In the genomic region with DNA sequence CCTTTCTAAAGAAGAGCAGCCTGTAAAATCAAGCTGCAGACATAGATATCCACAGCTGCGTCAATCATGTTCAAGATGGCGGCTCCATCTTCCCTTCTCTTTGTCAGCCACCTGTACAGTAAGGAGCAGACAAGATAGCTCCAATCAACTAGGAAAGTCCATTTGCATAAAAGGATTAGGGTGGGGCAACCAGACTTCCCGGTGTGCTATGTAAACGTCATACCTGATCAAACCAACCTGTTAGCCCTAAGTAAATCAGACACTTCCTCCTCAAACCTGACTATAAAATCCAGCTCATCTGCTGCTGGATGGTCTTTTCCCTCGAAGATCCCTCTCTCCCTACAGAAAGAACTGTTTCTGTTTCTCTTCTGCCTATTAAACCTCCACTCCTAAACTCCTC, we compare ENCODE assay signal across 21 cellular contexts.
"Had no signal": no experiment of that assay in that cellular context is flagged by ENCODE, and none has a peak within 500 bp of the region (broad histone marks: within the 10 kb centered on the region; RNA-seq: fewer than 3 reads in every experiment).

No MANE protein-coding gene starts in this region.

- H3K27ac ChIP-seq: neutrophil, parathyroid adenoma, stomach, testis, upper lobe of right lung, VCaP had no signal

- H3K36me3 ChIP-seq: neutrophil, stomach, upper lobe of right lung had no signal

- H3K4me3 Mint-ChIP-seq: activated CD4-positive, alpha-beta T cell treated with anti-CD3 and anti-CD28 coated beads for 36 hours; brain; effector memory CD8-positive, alpha-beta T cell; memory B cell; natural killer cell; stimulated activated effector memory CD8-positive, alpha-beta T cell treated with anti-CD3 and anti-CD28 coated beads, Interleukin-12 subunit alpha, Interleukin-12 subunit beta, amount 100 ng/mL, for 72 hours had no signal

- DNase-seq: activated CD4-positive, alpha-beta T cell treated with anti-CD3 and anti-CD28 coated beads for 36 hours; activated CD4-positive, alpha-beta T cell treated with anti-CD3 and anti-CD28 coated beads, Interleukin-2, amount 50 U/mL, for 48 hours; activated naive CD4-positive, alpha-beta T cell treated with Interleukin-2 at 50 U/mL for 16 hours; activated T-cell treated with anti-CD3 and anti-CD28 coated beads for 4 hours; caudate nucleus; effector memory CD8-positive, alpha-beta T cell; natural killer cell; stimulated activated CD4-positive, alpha-beta T cell treated with anti-CD3 and anti-CD28 coated beads, Interleukin-4, amount 100 ng/mL, for 1 hour; stomach; SW 1271; T-helper 2 cell; testis; upper lobe of right lung had no signal

- H3K27ac Mint-ChIP-seq: activated CD4-positive, alpha-beta T cell treated with anti-CD3 and anti-CD28 coated beads for 36 hours; brain; effector memory CD8-positive, alpha-beta T cell; memory B cell; natural killer cell; stimulated activated effector memory CD8-positive, alpha-beta T cell treated with anti-CD3 and anti-CD28 coated beads, Interleukin-12 subunit alpha, Interleukin-12 subunit beta, amount 100 ng/mL, for 72 hours had no signal

- ATAC-seq: activated CD4-positive, alpha-beta T cell treated with anti-CD3 and anti-CD28 coated beads for 36 hours; effector memory CD8-positive, alpha-beta T cell; natural killer cell; sciatic nerve; stimulated activated effector memory CD8-positive, alpha-beta T cell treated with anti-CD3 and anti-CD28 coated beads, Interleukin-12 subunit alpha, Interleukin-12 subunit beta, amount 100 ng/mL, for 72 hours; upper lobe of right lung had no signal

- H3K27me3 ChIP-seq: neutrophil, stomach, testis, upper lobe of right lung had no signal

- H3K4me1 ChIP-seq: parathyroid adenoma, stomach, testis, upper lobe of right lung had no signal

- H3K4me3 ChIP-seq: smooth muscle cell, stomach, testis, upper lobe of right lung had no signal

- H3K36me3 Mint-ChIP-seq: memory B cell; natural killer cell; stimulated activated effector memory CD8-positive, alpha-beta T cell treated with anti-CD3 and anti-CD28 coated beads, Interleukin-12 subunit alpha, Interleukin-12 subunit beta, amount 100 ng/mL, for 72 hours had no signal

- H3K4me1 Mint-ChIP-seq: activated CD4-positive, alpha-beta T cell treated with anti-CD3 and anti-CD28 coated beads for 36 hours; brain; natural killer cell; stimulated activated effector memory CD8-positive, alpha-beta T cell treated with anti-CD3 and anti-CD28 coated beads, Interleukin-12 subunit alpha, Interleukin-12 subunit beta, amount 100 ng/mL, for 72 hours had no signal

- H3K27me3 Mint-ChIP-seq: brain, memory B cell had no signal

- H3K9me3 Mint-ChIP-seq: effector memory CD8-positive, alpha-beta T cell; memory B cell; natural killer cell; stimulated activated effector memory CD8-positive, alpha-beta T cell treated with anti-CD3 and anti-CD28 coated beads, Interleukin-12 subunit alpha, Interleukin-12 subunit beta, amount 100 ng/mL, for 72 hours had no signal

- H3K9me3 ChIP-seq: neutrophil, stomach, testis, upper lobe of right lung had no signal
